1 cellular context compared by ENCODE assay signal in the genomic region with DNA sequence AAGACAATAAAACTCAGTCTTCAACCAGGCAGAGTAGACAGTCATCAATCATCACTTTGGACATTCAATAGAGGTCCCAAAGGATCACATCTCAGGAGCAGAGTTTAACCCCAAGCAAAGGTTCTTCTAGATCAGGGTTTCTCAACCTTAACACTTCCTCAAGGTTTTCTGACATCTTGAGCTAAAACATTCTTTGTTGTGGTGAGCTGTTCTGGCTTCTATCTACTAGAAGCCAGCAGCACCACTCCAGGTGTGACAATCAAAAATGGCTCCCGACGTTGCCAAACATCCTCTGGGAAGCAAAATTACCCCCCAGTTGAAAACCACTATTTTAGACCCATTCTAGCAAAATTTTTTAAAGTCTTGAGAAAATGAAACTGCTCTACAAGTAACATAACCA.
TF ChIP-seq lines count a peak whose summit lies in the region.

No MANE protein-coding gene starts in this region.

TF ChIP-seq in IMR-90, 13 proteins besides CTCF, POLR2A, EP300 and RAD21:
- no peak for TF ChIP-seq MXI1 (IDR thresholded peaks at IDR 0.05; ENCODE audit: borderline replicate concordance, low read depth, low read length)
- TF ChIP-seq MAFK (IDR thresholded peaks at IDR 0.05; ENCODE audit: low read depth, low read length): no peak
- no peak for TF ChIP-seq NFE2L2 (IDR thresholded peaks at IDR 0.05; ENCODE audit: low read depth, low read length)
- no peak for TF ChIP-seq BHLHE40 (IDR thresholded peaks at IDR 0.05; ENCODE audit: low read depth, low read length)
- TF ChIP-seq FOS (IDR thresholded peaks at IDR 0.05; ENCODE audit: low read depth, low read length): no peak
- no peak for TF ChIP-seq MAZ (IDR thresholded peaks at IDR 0.05; ENCODE audit: borderline replicate concordance, low read depth, low read length)
- TF ChIP-seq SMC3 (IDR thresholded peaks at IDR 0.05; ENCODE audit: low read depth, low read length): no peak
- no peak for TF ChIP-seq ELK1 (IDR thresholded peaks at IDR 0.05; ENCODE audit: borderline replicate concordance, low read depth, low read length)
- TF ChIP-seq RFX5 (IDR thresholded peaks at IDR 0.05; ENCODE audit: low read depth, low read length): no peak
- TF ChIP-seq CHD1 (IDR thresholded peaks at IDR 0.05; ENCODE audit: low read depth, low read length): no peak
- TF ChIP-seq, protein P1, sequence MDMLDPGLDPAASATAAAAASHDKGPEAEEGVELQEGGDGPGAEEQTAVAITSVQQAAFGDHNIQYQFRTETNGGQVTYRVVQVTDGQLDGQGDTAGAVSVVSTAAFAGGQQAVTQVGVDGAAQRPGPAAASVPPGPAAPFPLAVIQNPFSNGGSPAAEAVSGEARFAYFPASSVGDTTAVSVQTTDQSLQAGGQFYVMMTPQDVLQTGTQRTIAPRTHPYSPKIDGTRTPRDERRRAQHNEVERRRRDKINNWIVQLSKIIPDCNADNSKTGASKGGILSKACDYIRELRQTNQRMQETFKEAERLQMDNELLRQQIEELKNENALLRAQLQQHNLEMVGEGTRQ (IDR thresholded peaks at IDR 0.05; ENCODE audit: low read depth, low read length): no peak
- TF ChIP-seq CEBPB (IDR thresholded peaks at IDR 0.05; ENCODE audit: low read depth, low read length): no peak
- no peak for TF ChIP-seq RCOR1 (IDR thresholded peaks at IDR 0.05; ENCODE audit: insufficient replicate concordance, low read length)
